Comparison of ENCODE assay signal across 8 cellular contexts in genomic region chr6:110181131-110182027, GRCh38. TPM values are rescaled to one million over a fixed set of nuclear protein-coding genes. Genes with fewer than 3 reads are reported as not detected.
DNase-seq lines count a peak whose midpoint lies in the region; ATAC-seq and TF ChIP-seq lines count a peak whose summit lies in the region.

No MANE protein-coding gene starts in this region.

- peaks cover 3% of the 10 kb centered on the region for H3K36me3 Mint-ChIP-seq in effector memory CD8-positive, alpha-beta T cell (ENCODE audit: insufficient read depth)

- H3K4me3 Mint-ChIP-seq in effector memory CD8-positive, alpha-beta T cell = no peak overlapping the region

- H3K4me1 Mint-ChIP-seq in effector memory CD8-positive, alpha-beta T cell (ENCODE audit: low read depth in 2 of 2) = peaks cover 15 to 18% of the 10 kb centered on the region in 2 donors

- H3K9me3 Mint-ChIP-seq in effector memory CD8-positive, alpha-beta T cell = no peaks in the 10 kb centered on the region

- no peak for TF ChIP-seq CTCF in OCI-LY3 (IDR thresholded peaks at IDR 0.05; ENCODE audit: low read depth, low read length)
- no peak for TF ChIP-seq CTCF in fibroblast of villous mesenchyme (IDR thresholded peaks at IDR 0.05; ENCODE audit: insufficient read depth, low read depth, low read length)
- no peak for TF ChIP-seq CTCF in spleen (IDR thresholded peaks at IDR 0.05 in 8 of 11, conservative IDR thresholded peaks at IDR 0.05 in 3 of 11)

- TF ChIP-seq POLR2A in spleen (IDR thresholded peaks at IDR 0.05) = no peak

- H3K4me2 ChIP-seq in OCI-LY3 (ENCODE audit: low read length) = peak overlapping the region; percentile 92

- peaks cover 17% of the 10 kb centered on the region for H3K4me1 ChIP-seq in OCI-LY3 (ENCODE audit: low read length)
- H3K4me1 ChIP-seq in spleen = peaks cover 35 to 75% (median 61%) of the 10 kb centered on the region in 6 donors

- H4K20me1 ChIP-seq in OCI-LY3 (ENCODE audit: insufficient read depth, low read length) = peaks cover 25% of the 10 kb centered on the region

- H3K27ac Mint-ChIP-seq in effector memory CD8-positive, alpha-beta T cell = no peak overlapping the region

- peaks cover 0 to 5% of the 10 kb centered on the region in 2 donors for H3K27me3 Mint-ChIP-seq in effector memory CD8-positive, alpha-beta T cell

- H3K9ac ChIP-seq in OCI-LY3 (ENCODE audit: low read length) = peak overlapping the region; percentile 80

- H3K27ac ChIP-seq in OCI-LY3 (ENCODE audit: low read length) (peak overlapping the region; percentile 39), spleen (peak overlapping the region in 7 of 8 donors; percentile 82 to 93 (median 90))

- H3K4me3 ChIP-seq in OCI-LY3 (ENCODE audit: low read length) (peak overlapping the region; percentile 94), fibroblast of villous mesenchyme (ENCODE audit: low read depth, low read length) (peak overlapping the region; percentile 98), spleen (peak overlapping the region; percentile 64 to 99 (median 84))

- no peak overlapping the region for H2AFZ ChIP-seq in OCI-LY3 (ENCODE audit: low read depth, low read length)

- no peak for ATAC-seq in effector memory CD8-positive, alpha-beta T cell (replicated peaks)
- ATAC-seq in HG02884 (IDR thresholded peaks at IDR 0.05; ENCODE audit: unreplicated experiment) = no peak

- H3K36me3 ChIP-seq in OCI-LY3 (replicated peaks; ENCODE audit: low read depth, low read length) (no peaks in the 10 kb centered on the region), spleen (no peaks in the 10 kb centered on the region)

- H3K27me3 ChIP-seq in OCI-LY3 (ENCODE audit: low read depth, low read length) = no peaks in the 10 kb centered on the region
- peaks cover 0 to 23% (median 0%) of the 10 kb centered on the region in 7 donors for H3K27me3 ChIP-seq in spleen (replicated peaks in 1 of 7)

- H3K79me2 ChIP-seq in OCI-LY3 (ENCODE audit: low read length) = peaks cover 62% of the 10 kb centered on the region

- peak; percentile 16 for DNase-seq in activated CD4-positive, alpha-beta T cell treated with anti-CD3 and anti-CD28 coated beads for 48 hours
- no peak for DNase-seq in activated CD4-positive, alpha-beta T cell treated with anti-CD3 and anti-CD28 coated beads for 4 hours
- DNase-seq in fibroblast of villous mesenchyme (ENCODE audit: low read depth) (peak; percentile 19), spleen (no peak), SK-N-DZ (ENCODE audit: low spot score) (no peak)
- no peak for DNase-seq in effector memory CD8-positive, alpha-beta T cell

- no peaks in the 10 kb centered on the region for H3K9me3 ChIP-seq in OCI-LY3 (ENCODE audit: insufficient read depth, low read length)
- H3K9me3 ChIP-seq in spleen = no peaks in the 10 kb centered on the region

- WGBS in spleen, 5 donors = 30 to 38% (median 33%) methylated on average over 6 of the region's 6 CpGs

- intact Hi-C loops in spleen (cut with DNase I; ENCODE audit: low total_unique reads) = no loop called here

RNA-seq across cellular contexts. Expression of gene CDC40, which starts 1.2 kb away (rescaled TPM):
- 19.0 and 32.0 TPM in 2 replicates for total RNA-seq in fibroblast of villous mesenchyme
- 10 to 100 TPM; 27.2 to 38.1 (median 31.4) TPM for total RNA-seq in spleen
- 10 to 100 TPM; 12.5 to 14.1 (median 12.6) TPM for polyA plus RNA-seq in spleen
- 21.4 and 25.1 TPM in 2 replicates for polyA plus RNA-seq in SK-N-DZ (2014; cell fraction: cytosol; rRNA removed)
- 10.5 and 12.1 TPM in 2 replicates for polyA plus RNA-seq in SK-N-DZ (2014; cell fraction: nucleus; rRNA removed)

RNA-seq across cellular contexts. Expression of gene WASF1, which starts 1.9 kb away (rescaled TPM):
- total RNA-seq in fibroblast of villous mesenchyme = 10.3 and 14.2 TPM in 2 replicates
- total RNA-seq in spleen = 1 to 10 TPM; 2.1 to 8.8 (median 3.7) TPM
- polyA plus RNA-seq in spleen = 1 to 10 TPM; 1.2 to 3.0 (median 2.3) TPM
- polyA plus RNA-seq in SK-N-DZ (2014; cell fraction: cytosol; rRNA removed) = 82.7 and 105 TPM in 2 replicates
- polyA plus RNA-seq in SK-N-DZ (2014; cell fraction: nucleus; rRNA removed) = 54.9 and 104 TPM in 2 replicates

Comparison
In these comparisons a context has a peak if more than half of its experiments do, and no peak if none do; other contexts are left out.
1. DNase-seq: peak in activated CD4-positive, alpha-beta T cell treated with anti-CD3 and anti-CD28 coated beads for 48 hours (single experiment) and fibroblast of villous mesenchyme (single experiment); none in activated CD4-positive, alpha-beta T cell treated with anti-CD3 and anti-CD28 coated beads for 4 hours (0 of 2), spleen (single experiment), SK-N-DZ (single experiment) and effector memory CD8-positive, alpha-beta T cell (0 of 3).
2. Peak in every context shown above with its lines, with median percentiles within 50 percentile points of each other: H3K4me3 ChIP-seq.